In the genomic region with DNA sequence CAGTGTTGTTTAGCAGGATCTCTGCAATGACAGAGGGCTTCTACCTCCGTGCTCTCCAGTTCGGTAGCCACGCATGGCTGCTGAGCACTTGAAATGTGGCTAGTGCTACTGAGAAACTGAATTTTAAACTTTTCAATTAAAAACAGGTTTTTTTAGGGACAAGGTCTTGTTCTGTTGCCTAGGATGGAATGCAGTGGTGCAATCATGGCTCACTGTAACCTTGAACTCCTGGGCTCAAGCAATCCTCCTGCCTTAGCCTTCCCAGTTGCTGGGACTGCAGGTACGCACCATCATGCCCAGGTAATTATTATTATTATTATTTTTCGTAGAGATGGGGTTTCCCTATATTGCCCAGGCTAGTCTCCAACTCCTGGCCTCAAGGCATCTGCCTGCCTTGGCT, we compare ENCODE assay signal across 25 cellular contexts. TPM values are rescaled to one million over a fixed set of nuclear protein-coding genes. Genes with fewer than 3 reads are reported as not detected.
DNase-seq lines count a peak whose midpoint lies in the region; ATAC-seq, FAIRE-seq and TF ChIP-seq lines count a peak whose summit lies in the region.
"Had no signal": no experiment of that assay in that cellular context is flagged by ENCODE, and none has a peak within 500 bp of the region (broad histone marks: within the 10 kb centered on the region; RNA-seq: fewer than 3 reads in every experiment).

No MANE protein-coding gene starts in this region.

- H3K4me2 ChIP-seq in mammary epithelial cell (ENCODE audit: insufficient read depth, low read depth, low read length) = peak overlapping the region; percentile 80

- H3K27ac Mint-ChIP-seq in MCF 10A (ENCODE audit: low read depth, unreplicated experiment) = no peak overlapping the region
- H3K27ac Mint-ChIP-seq in natural killer cell treated with Interleukin-12 subunit alpha and Interleukin-12 subunit beta and Interleukin-15 and Interleukin-18, amount 100 ng/mL, for 72 hours = no peak overlapping the region
- H3K27ac Mint-ChIP-seq in naive thymus-derived CD8-positive, alpha-beta T cell = peak overlapping the region in 1 of 10 donors; percentile 4
- H3K27ac Mint-ChIP-seq: HFFc6 had no signal

- WGBS in mammary epithelial cell (ENCODE audit: low coverage, missing lambda C conversion rate) = 91% methylated on average over 5 of the region's 5 CpGs
- WGBS in body of pancreas, 2 donors = 45 to 48% methylated on average over 5 of the region's 5 CpGs
- 39 to 43% methylated on average over 5 of the region's 5 CpGs for WGBS in pancreas, 2 donors

- no peaks in the 10 kb centered on the region for H3K36me3 ChIP-seq in mammary epithelial cell (ENCODE audit: insufficient read depth, low read length)
- H3K36me3 ChIP-seq in body of pancreas (replicated peaks in 1 of 2; ENCODE audit: insufficient read depth in 1 of 2, low read depth in 2 of 2) = no peaks in the 10 kb centered on the region
- no peaks in the 10 kb centered on the region for H3K36me3 ChIP-seq in left lung
- no peaks in the 10 kb centered on the region for H3K36me3 ChIP-seq in pancreas
- H3K36me3 ChIP-seq: BE2C had no signal

- intact Hi-C loops in mammary epithelial cell (cut with micrococcal nuclease) (loop anchor here (10.0 kb wide), 1 partner anchor 260 kb away; no protein-coding TSS in a partner anchor), MCF 10A (cut with micrococcal nuclease) (no loop called here), body of pancreas (cut with DNase I) (no loop called here), left lung (cut with DNase I) (no loop called here), pancreas (cut with DNase I) (no loop called here)

- H3K9me3 ChIP-seq in mammary epithelial cell (replicated peaks; ENCODE audit: insufficient read depth, low read length) (no peaks in the 10 kb centered on the region), body of pancreas (no peaks in the 10 kb centered on the region), left lung (no peaks in the 10 kb centered on the region), pancreas (no peaks in the 10 kb centered on the region)
- H3K9me3 ChIP-seq: BE2C had no signal

- no peak overlapping the region for H3K9ac ChIP-seq in mammary epithelial cell (ENCODE audit: insufficient read depth, low read length)

- CTCF ChIA-PET in mammary epithelial cell (lab: Charles Lee; ENCODE audit: low non-redundant PET) = no interaction called here
- CTCF ChIA-PET in MCF 10A (lab: Yijun Ruan, JAX) = interaction anchor here (0.7 to 1.4 kb wide), 4 partner anchors 76 to 1714 kb away, joined by 3 to 9 read pairs (median 3); no protein-coding TSS in a partner anchor

- H3K4me1 Mint-ChIP-seq in MCF 10A (ENCODE audit: insufficient read depth, unreplicated experiment) = no peaks in the 10 kb centered on the region
- H3K4me1 Mint-ChIP-seq in natural killer cell treated with Interleukin-12 subunit alpha and Interleukin-12 subunit beta and Interleukin-15 and Interleukin-18, amount 100 ng/mL, for 72 hours (ENCODE audit: low read depth in 2 of 2) = peaks cover 0 to 5% of the 10 kb centered on the region in 2 donors
- H3K4me1 Mint-ChIP-seq in naive thymus-derived CD8-positive, alpha-beta T cell = peaks cover 25 to 52% (median 33%) of the 10 kb centered on the region in 4 donors

- no peaks in the 10 kb centered on the region for H4K20me1 ChIP-seq in mammary epithelial cell (ENCODE audit: insufficient read depth, low read length)

- in situ Hi-C loops in mammary epithelial cell (cut with MboI; ENCODE audit: low sequenced_read_pairs in 2 of 2) = loop anchor here (25.0 kb wide), 1 partner anchor 252 kb away; the partner anchor contains the start of gene CRTAC1 (in 2 of the 2)

- H3K27me3 Mint-ChIP-seq in MCF 10A (ENCODE audit: insufficient read depth, unreplicated experiment) = no peaks in the 10 kb centered on the region
- peaks cover 0 to 2% of the 10 kb centered on the region in 2 donors for H3K27me3 Mint-ChIP-seq in natural killer cell treated with Interleukin-12 subunit alpha and Interleukin-12 subunit beta and Interleukin-15 and Interleukin-18, amount 100 ng/mL, for 72 hours
- H3K27me3 Mint-ChIP-seq in naive thymus-derived CD8-positive, alpha-beta T cell = peaks cover 0 to 2% (median 0%) of the 10 kb centered on the region in 5 donors

- TF ChIP-seq CTCF in mammary epithelial cell (conservative IDR thresholded peaks at IDR 0.05 in 1 of 2, IDR thresholded peaks at IDR 0.05 in 1 of 2; ENCODE audit: extremely low read depth in 1 of 2, insufficient read depth in 1 of 2, low read depth in 1 of 2, low read length in 2 of 2) (no peak), MCF 10A (IDR thresholded peaks at IDR 0.05; ENCODE audit: unreplicated experiment) (no peak), body of pancreas (IDR thresholded peaks at IDR 0.05) (no peak), left lung (IDR thresholded peaks at IDR 0.05) (no peak), pancreas (IDR thresholded peaks at IDR 0.05) (no peak)

- no peaks in the 10 kb centered on the region for H3K79me2 ChIP-seq in mammary epithelial cell (ENCODE audit: insufficient read depth, low read length)

- no peak for TF ChIP-seq POLR2A in body of pancreas (IDR thresholded peaks at IDR 0.05)

- H3K27me3 ChIP-seq in mammary epithelial cell (ENCODE audit: insufficient read depth, low read length) (no peaks in the 10 kb centered on the region), body of pancreas (no peaks in the 10 kb centered on the region), left lung (peaks cover 0 to 18% of the 10 kb centered on the region in 2 donors), pancreas (no peaks in the 10 kb centered on the region)

- H2AFZ ChIP-seq in mammary epithelial cell (ENCODE audit: low read depth, low read length) = no peak overlapping the region

- ATAC-seq in body of pancreas = no peak
- peak; percentile 13 for ATAC-seq in left lung
- no peak for ATAC-seq in pancreas
- no peak for ATAC-seq in natural killer cell treated with Interleukin-12 subunit alpha and Interleukin-12 subunit beta and Interleukin-15 and Interleukin-18, amount 100 ng/mL, for 72 hours
- no peak for ATAC-seq in naive thymus-derived CD8-positive, alpha-beta T cell
- ATAC-seq: GM12878, HCT116 had no signal

- POLR2A ChIA-PET in MCF 10A (lab: Yijun Ruan, JAX) = no interaction called here
- POLR2A ChIA-PET in naive thymus-derived CD8-positive, alpha-beta T cell (lab: Charles Lee) = interaction anchor here (1.2 kb wide), 1 partner anchor 13 kb away, joined by 3 read pairs; no protein-coding TSS in a partner anchor

- H3K4me1 ChIP-seq in mammary epithelial cell (ENCODE audit: insufficient read depth, low read length) (peaks cover 18% of the 10 kb centered on the region), body of pancreas (peaks cover 94% of the 10 kb centered on the region), left lung (peaks cover 0 to 18% of the 10 kb centered on the region in 2 donors), pancreas (peaks cover 40 to 59% (median 41%) of the 10 kb centered on the region in 3 donors)

- no peak for FAIRE-seq in pancreas (lab: Jason Lieb, UNC)
- FAIRE-seq: A204.1, GM12878, H54 had no signal

- no TSS peak for BruUV-seq in mammary epithelial cell (replicated peaks; lab: Mats Ljungman, UMichigan)
- BruUV-seq in MCF 10A (replicated peaks; lab: Mats Ljungman, UMichigan) = no TSS peak

- no peaks in the 10 kb centered on the region for H3K36me3 Mint-ChIP-seq in MCF 10A (ENCODE audit: insufficient read depth, unreplicated experiment)
- no peaks in the 10 kb centered on the region for H3K36me3 Mint-ChIP-seq in natural killer cell treated with Interleukin-12 subunit alpha and Interleukin-12 subunit beta and Interleukin-15 and Interleukin-18, amount 100 ng/mL, for 72 hours
- no peaks in the 10 kb centered on the region for H3K36me3 Mint-ChIP-seq in naive thymus-derived CD8-positive, alpha-beta T cell
- H3K36me3 Mint-ChIP-seq: CD4-positive, CD25-positive, alpha-beta regulatory T cell; CD8-positive, alpha-beta memory T cell had no signal

- no peak overlapping the region for H3K4me3 Mint-ChIP-seq in MCF 10A (ENCODE audit: unreplicated experiment)
- no peak overlapping the region for H3K4me3 Mint-ChIP-seq in natural killer cell treated with Interleukin-12 subunit alpha and Interleukin-12 subunit beta and Interleukin-15 and Interleukin-18, amount 100 ng/mL, for 72 hours
- H3K4me3 Mint-ChIP-seq in naive thymus-derived CD8-positive, alpha-beta T cell = no peak overlapping the region
- H3K4me3 Mint-ChIP-seq: CD4-positive, CD25-positive, alpha-beta regulatory T cell; CD8-positive, alpha-beta memory T cell; HFFc6 had no signal

- H3K4me3 ChIP-seq in mammary epithelial cell (replicated peaks in 1 of 3; ENCODE audit: insufficient read depth in 1 of 3, low read depth in 2 of 3, low read length in 3 of 3) = no peak overlapping the region
- H3K4me3 ChIP-seq in body of pancreas = no peak overlapping the region
- H3K4me3 ChIP-seq in left lung = no peak overlapping the region
- H3K4me3 ChIP-seq in pancreas = peak overlapping the region in 2 of 4 donors; percentile 49 to 50
- H3K4me3 ChIP-seq: GM12878 had no signal

- no peak overlapping the region for H3K27ac ChIP-seq in mammary epithelial cell (ENCODE audit: insufficient read depth, low read depth, low read length)
- H3K27ac ChIP-seq in body of pancreas = peak overlapping the region in 3 of 4 donors; percentile 87 to 91 (median 90)
- no peak overlapping the region for H3K27ac ChIP-seq in left lung
- H3K27ac ChIP-seq in pancreas = peak overlapping the region; percentile 70 to 88 (median 78)

- dilution Hi-C loops in mammary epithelial cell (cut with HindIII; ENCODE audit: low sequenced_read_pairs) = no loop called here

- H3K9me3 Mint-ChIP-seq in MCF 10A (ENCODE audit: unreplicated experiment) = no peaks in the 10 kb centered on the region
- H3K9me3 Mint-ChIP-seq in natural killer cell treated with Interleukin-12 subunit alpha and Interleukin-12 subunit beta and Interleukin-15 and Interleukin-18, amount 100 ng/mL, for 72 hours = no peaks in the 10 kb centered on the region
- H3K9me3 Mint-ChIP-seq in naive thymus-derived CD8-positive, alpha-beta T cell = no peaks in the 10 kb centered on the region
- H3K9me3 Mint-ChIP-seq: CD4-positive, CD25-positive, alpha-beta regulatory T cell; CD8-positive, alpha-beta memory T cell; HFFc6 had no signal

- DNase-seq in mammary epithelial cell (no peak), MCF 10A (ENCODE audit: unreplicated experiment) (no peak), body of pancreas (no peak), left lung (no peak), pancreas (no peak)
- DNase-seq in natural killer cell treated with Interleukin-12 subunit alpha and Interleukin-12 subunit beta and Interleukin-15 and Interleukin-18, amount 100 ng/mL, for 72 hours (ENCODE audit: low spot score) = no peak
- no peak for DNase-seq in naive thymus-derived CD8-positive, alpha-beta T cell
- DNase-seq in activated T-cell treated with anti-CD3 and anti-CD28 coated beads, Interleukin-2, amount 50 U/mL, for 1 hour = no peak
- DNase-seq: ACHN; BE2C; C1 segment of cervical spinal cord; CD4-positive, CD25-positive, alpha-beta regulatory T cell; CD8-positive, alpha-beta memory T cell; COR-L47; DMS 273 treated with DMSO at 0.1 percent for 48 hours; DMS53; DND-41; EL; HFFc6 had no signal

RNA-seq across cellular contexts. Expression of gene SFRP5, which starts 13.4 kb away (rescaled TPM):
- total RNA-seq in mammary epithelial cell = not detected
- polyA plus RNA-seq in mammary epithelial cell = not detected
- 0.31 TPM for polyA minus RNA-seq in mammary epithelial cell
- not detected in 2 replicates for total RNA-seq in MCF 10A (2022)
- 100 to 1,000 TPM; 163 to 226 TPM for total RNA-seq in body of pancreas
- 1 to 10 TPM in 1 of 2 donors, under 1 TPM in 1; 0.24 to 1.9 TPM for total RNA-seq in left lung
- total RNA-seq in pancreas = 100 to 1,000 TPM in 1 of 6 donors, 10 to 100 TPM in 5; 59.8 to 159 (median 67.7) TPM
- 100 to 1,000 TPM; 148 to 180 TPM for polyA plus RNA-seq in pancreas
- not detected for total RNA-seq in natural killer cell treated with Interleukin-12 subunit alpha and Interleukin-12 subunit beta and Interleukin-15 and Interleukin-18, amount 100 ng/mL, for 72 hours
- 10 to 100 TPM; 13.6 to 14.4 TPM for total RNA-seq in naive thymus-derived CD8-positive, alpha-beta T cell
- polyA plus RNA-seq in naive thymus-derived CD8-positive, alpha-beta T cell = 10 to 100 TPM; 12.3 to 39.5 (median 20.1) TPM
- total RNA-seq: CD4-positive, CD25-positive, alpha-beta regulatory T cell; CD8-positive, alpha-beta memory T cell; G401; GM12878; HFFc6; HT-29 had no signal
- polyA plus RNA-seq: GM12878 had no signal

RNA-seq across cellular contexts. Expression of gene ZFYVE27, which starts 48.3 kb away (rescaled TPM):
- total RNA-seq in mammary epithelial cell (10 to 100 TPM; 26.8 to 33.5 TPM), MCF 10A (2022) (25.7 and 28.7 TPM in 2 replicates), body of pancreas (10 to 100 TPM; 14.8 to 32.6 TPM), left lung (10 to 100 TPM; 20.6 to 23.2 TPM), pancreas (10 to 100 TPM; 11.9 to 23.6 (median 14.3) TPM)
- polyA plus RNA-seq in mammary epithelial cell (14.3 TPM), pancreas (10 to 100 TPM; 22.3 to 34.9 TPM)
- polyA minus RNA-seq in mammary epithelial cell = 9.4 TPM
- 10 to 100 TPM; 34.9 to 59.6 TPM for total RNA-seq in natural killer cell treated with Interleukin-12 subunit alpha and Interleukin-12 subunit beta and Interleukin-15 and Interleukin-18, amount 100 ng/mL, for 72 hours
- 10 to 100 TPM; 60.7 to 64.4 TPM for total RNA-seq in naive thymus-derived CD8-positive, alpha-beta T cell
- 10 to 100 TPM; 29.1 to 37.9 (median 34.1) TPM for polyA plus RNA-seq in naive thymus-derived CD8-positive, alpha-beta T cell

Comparison
In these comparisons a context has a peak if more than half of its experiments do, and no peak if none do; other contexts are left out.
1. H3K27ac ChIP-seq: peak in body of pancreas (3 of 4) and pancreas (4 of 4); none in mammary epithelial cell (single experiment) and left lung (0 of 2).
2. RNA of gene SFRP5, which starts 13.4 kb away (total RNA-seq): 163 to 226 TPM in body of pancreas, 59.8 to 159 TPM in pancreas and 13.6 to 14.4 TPM in naive thymus-derived CD8-positive, alpha-beta T cell; 0.24 to 1.9 TPM in left lung, not detected in mammary epithelial cell, not detected in MCF 10A and not detected in natural killer cell treated with Interleukin-12 subunit alpha and Interleukin-12 subunit beta and Interleukin-15 and Interleukin-18, amount 100 ng/mL, for 72 hours; every median in the first group is over 4 times any median in the second.